17 cellular contexts compared by ENCODE assay signal in genomic region chr12:96308881-96309280, GRCh38.
A peak's percentile ranks its signal among the peaks of the same experiment; 100 is the strongest.
DNase-seq lines count a peak whose midpoint lies in the region; ATAC-seq and TF ChIP-seq lines count a peak whose summit lies in the region.
"Had no signal": no experiment of that assay in that cellular context is flagged by ENCODE, and none has a peak within 500 bp of the region (broad histone marks: within the 10 kb centered on the region; RNA-seq: fewer than 3 reads in every experiment).

No MANE protein-coding gene starts in this region.

- H3K4me1 ChIP-seq in breast epithelium, result no peaks in the 10 kb centered on the region
- H3K4me1 ChIP-seq: gastrocnemius medialis, SJSA1 had no signal

- POLR2A ChIA-PET in MCF 10A (lab: Yijun Ruan, JAX), result interaction anchor here (0.8 to 0.9 kb wide), 2 partner anchors 65 to 92 kb away, joined by 3 read pairs; partner anchors contain the start of gene CDK17

- no peaks in the 10 kb centered on the region for H3K27me3 Mint-ChIP-seq in MCF 10A (ENCODE audit: insufficient read depth, unreplicated experiment)

- TSS peak; percentile 18 for BruUV-seq in MCF 10A (replicated peaks; lab: Mats Ljungman, UMichigan)

- no peaks in the 10 kb centered on the region for H3K9me3 Mint-ChIP-seq in MCF 10A (ENCODE audit: unreplicated experiment)
- H3K9me3 Mint-ChIP-seq: neural crest cell had no signal

- no peak overlapping the region for H3K27ac Mint-ChIP-seq in MCF 10A (ENCODE audit: low read depth, unreplicated experiment)

- H3K36me3 ChIP-seq in breast epithelium, result no peaks in the 10 kb centered on the region
- H3K36me3 ChIP-seq: SJSA1 had no signal

- peaks cover 38% of the 10 kb centered on the region for H3K36me3 Mint-ChIP-seq in MCF 10A (ENCODE audit: insufficient read depth, unreplicated experiment)

- H3K27ac ChIP-seq in breast epithelium, result no peak overlapping the region
- H3K27ac ChIP-seq: A549, gastrocnemius medialis, PC-9, SJSA1, spleen had no signal

- TF ChIP-seq POLR2A in breast epithelium (IDR thresholded peaks at IDR 0.05), result no peak

- H3K4me3 Mint-ChIP-seq in MCF 10A (ENCODE audit: unreplicated experiment), result no peak overlapping the region
- H3K4me3 Mint-ChIP-seq: neural crest cell had no signal

- DNase-seq in MCF 10A (ENCODE audit: unreplicated experiment) (no peak), breast epithelium (ENCODE audit: low spot score in 2 of 2) (no peak), astrocyte of the hippocampus (ENCODE audit: low read depth, low spot score) (peak; percentile 19), fibroblast of villous mesenchyme (ENCODE audit: low read depth) (peak; percentile 44), left cardiac atrium (no peak), iPS-NIHi11 (ENCODE audit: low spot score) (no peak), HPDE6-E6E7 (ENCODE audit: extremely low spot score) (no peak), HuH-7 (ENCODE audit: low spot score) (no peak)
- DNase-seq: activated effector memory CD4-positive, alpha-beta T cell treated with Interleukin-2 at 50 U/mL for 16 hours; gastrocnemius medialis; MV-4-11; NCI-H1694 treated with DMSO at 0.1 percent for 48 hours; PC-9; spleen had no signal

- no peak overlapping the region for H3K4me3 ChIP-seq in breast epithelium
- H3K4me3 ChIP-seq in fibroblast of villous mesenchyme (ENCODE audit: low read depth, low read length), result no peak overlapping the region
- H3K4me3 ChIP-seq: A549, gastrocnemius medialis, PC-9, SJSA1, spleen had no signal

- TF ChIP-seq CTCF in MCF 10A (IDR thresholded peaks at IDR 0.05; ENCODE audit: unreplicated experiment) (no peak), breast epithelium (IDR thresholded peaks at IDR 0.05) (no peak), fibroblast of villous mesenchyme (IDR thresholded peaks at IDR 0.05; ENCODE audit: insufficient read depth, low read depth, low read length) (no peak)

- H3K27me3 ChIP-seq in breast epithelium, result no peaks in the 10 kb centered on the region
- H3K27me3 ChIP-seq: gastrocnemius medialis, SJSA1, spleen had no signal

- ATAC-seq in left cardiac atrium, result no peak
- ATAC-seq: A549, gastrocnemius medialis had no signal

- H3K9me3 ChIP-seq in breast epithelium, result no peaks in the 10 kb centered on the region
- H3K9me3 ChIP-seq: A549, gastrocnemius medialis, SJSA1, spleen had no signal

- CTCF ChIA-PET in MCF 10A (lab: Yijun Ruan, JAX), result interaction anchor here (1.1 kb wide), 1 partner anchor 72 kb away, joined by 5 read pairs; no protein-coding TSS in a partner anchor

- H3K4me1 Mint-ChIP-seq in MCF 10A (ENCODE audit: insufficient read depth, unreplicated experiment), result no peaks in the 10 kb centered on the region

- intact Hi-C loops in MCF 10A (cut with micrococcal nuclease) (no loop called here), breast epithelium (cut with DNase I; ENCODE audit: low total_unique reads) (no loop called here), left cardiac atrium (cut with DNase I) (loop anchor here in 1 of 2 donors (10.0 kb wide), 1 partner anchor 86 kb away; no protein-coding TSS in a partner anchor)

Comparison
In these comparisons a context has a peak if more than half of its experiments do, and no peak if none do; other contexts are left out.
1. DNase-seq: peak in astrocyte of the hippocampus (single experiment) and fibroblast of villous mesenchyme (single experiment); none in MCF 10A (single experiment), breast epithelium (0 of 2), left cardiac atrium (single experiment), iPS-NIHi11 (single experiment), HPDE6-E6E7 (single experiment) and HuH-7 (single experiment).